ENCODE assay signal across 12 cellular contexts in genomic region chr14:24269910-24270536, GRCh38. TPM values are rescaled to one million over a fixed set of nuclear protein-coding genes. Genes with fewer than 3 reads are reported as not detected.
DNase-seq lines count a peak whose midpoint lies in the region; ATAC-seq and TF ChIP-seq lines count a peak whose summit lies in the region.
"Had no signal": no experiment of that assay in that cellular context is flagged by ENCODE, and none has a peak within 500 bp of the region (broad histone marks: within the 10 kb centered on the region; RNA-seq: fewer than 3 reads in every experiment).

No MANE protein-coding gene starts in this region.

- no peak overlapping the region for H3K4me3 ChIP-seq in SU-DHL-6 (ENCODE audit: insufficient read depth, low read length, poor library complexity, severe bottlenecking)

- no peak for DNase-seq in activated T-cell treated with anti-CD3 and anti-CD28 coated beads, Interleukin-2, amount 50 U/mL, for 24 hours
- no peak for DNase-seq in activated T-cell treated with anti-CD3 and anti-CD28 coated beads for 4 hours
- DNase-seq in epithelial cell of prostate (ENCODE audit: low read depth, low spot score) = no peak
- DNase-seq in progenitor cell of endocrine pancreas (ENCODE audit: low spot score, unreplicated experiment) = no peak
- DNase-seq in foreskin keratinocyte = no peak
- no peak for DNase-seq in kidney tubule cell (ENCODE audit: low spot score)
- DNase-seq: heart left ventricle, left ventricle myocardium superior, MV-4-11, ovary had no signal

- no peaks in the 10 kb centered on the region for H3K36me3 ChIP-seq in SU-DHL-6 (ENCODE audit: low read length)
- H3K36me3 ChIP-seq: ovary had no signal

- no peaks in the 10 kb centered on the region for H4K20me1 ChIP-seq in SU-DHL-6 (ENCODE audit: low read depth, low read length)

- peaks cover 43% of the 10 kb centered on the region for H3K4me1 Mint-ChIP-seq in activated T-cell treated with anti-CD3 and anti-CD28 coated beads, Interleukin-2, amount 50 U/mL, for 24 hours (ENCODE audit: low read depth)
- H3K4me1 Mint-ChIP-seq in progenitor cell of endocrine pancreas (ENCODE audit: low read depth) = peaks cover 12% of the 10 kb centered on the region

- H3K4me2 ChIP-seq in SU-DHL-6 (ENCODE audit: low read depth, low read length, poor library complexity, severe bottlenecking) = peak overlapping the region; percentile 66

- no peak for ATAC-seq in HG02642 (IDR thresholded peaks at IDR 0.05; ENCODE audit: poor library complexity, unreplicated experiment)
- ATAC-seq in foreskin keratinocyte = no peak

- H3K27me3 ChIP-seq in SU-DHL-6 (ENCODE audit: low read length) (no peaks in the 10 kb centered on the region), foreskin keratinocyte (no peaks in the 10 kb centered on the region)
- H3K27me3 ChIP-seq: heart left ventricle, ovary had no signal

- no peaks in the 10 kb centered on the region for H3K9me3 Mint-ChIP-seq in activated T-cell treated with anti-CD3 and anti-CD28 coated beads, Interleukin-2, amount 50 U/mL, for 24 hours
- H3K9me3 Mint-ChIP-seq in progenitor cell of endocrine pancreas (ENCODE audit: low read depth) = no peaks in the 10 kb centered on the region

- peak overlapping the region; percentile 85 for H3K4me3 Mint-ChIP-seq in activated T-cell treated with anti-CD3 and anti-CD28 coated beads, Interleukin-2, amount 50 U/mL, for 24 hours
- H3K4me3 Mint-ChIP-seq in progenitor cell of endocrine pancreas (ENCODE audit: low read depth) = peak overlapping the region; percentile 85

- H3F3A ChIP-seq in SU-DHL-6 (ENCODE audit: insufficient read depth) = peaks cover 11% of the 10 kb centered on the region

- peak overlapping the region; percentile 77 for H3K9ac ChIP-seq in SU-DHL-6 (ENCODE audit: low read length)

- H2AFZ ChIP-seq in SU-DHL-6 (ENCODE audit: low read depth, low read length, severe bottlenecking) = no peak overlapping the region

- TF ChIP-seq CTCF in SU-DHL-6 (IDR thresholded peaks at IDR 0.05; ENCODE audit: insufficient read depth, low read length, poor library complexity, severe bottlenecking) (no peak), progenitor cell of endocrine pancreas (IDR thresholded peaks at IDR 0.05; ENCODE audit: unreplicated experiment) (no peak), foreskin keratinocyte (conservative IDR thresholded peaks at IDR 0.05) (no peak)

- H3K27ac ChIP-seq in SU-DHL-6 (ENCODE audit: low read depth, low read length) (no peak overlapping the region), epithelial cell of prostate (peak overlapping the region; percentile 100), foreskin keratinocyte (no peak overlapping the region)

- H3K27me3 Mint-ChIP-seq in activated T-cell treated with anti-CD3 and anti-CD28 coated beads, Interleukin-2, amount 50 U/mL, for 24 hours = no peaks in the 10 kb centered on the region
- no peaks in the 10 kb centered on the region for H3K27me3 Mint-ChIP-seq in progenitor cell of endocrine pancreas

- no peaks in the 10 kb centered on the region for H3K9me2 ChIP-seq in SU-DHL-6 (replicated peaks; ENCODE audit: insufficient read depth, low read length)

- H3K27ac Mint-ChIP-seq in activated T-cell treated with anti-CD3 and anti-CD28 coated beads, Interleukin-2, amount 50 U/mL, for 24 hours = peak overlapping the region; percentile 95
- H3K27ac Mint-ChIP-seq in progenitor cell of endocrine pancreas = no peak overlapping the region

- peaks cover 19% of the 10 kb centered on the region for H3K4me1 ChIP-seq in foreskin keratinocyte

- H3K9me3 ChIP-seq in SU-DHL-6 (ENCODE audit: insufficient read depth, low read length) = no peaks in the 10 kb centered on the region
- H3K9me3 ChIP-seq: heart left ventricle, ovary had no signal

- H3K79me2 ChIP-seq in SU-DHL-6 (ENCODE audit: insufficient read depth, low read length) = 0 out of 2 replicates have a peak, but pooled peaks cover 2% of the 10 kb centered on the region

- H3K36me3 Mint-ChIP-seq in activated T-cell treated with anti-CD3 and anti-CD28 coated beads, Interleukin-2, amount 50 U/mL, for 24 hours (ENCODE audit: low read depth) = peaks cover 49% of the 10 kb centered on the region
- peaks cover 5% of the 10 kb centered on the region for H3K36me3 Mint-ChIP-seq in progenitor cell of endocrine pancreas (ENCODE audit: insufficient read depth)

RNA-seq across cellular contexts. Expression of gene RABGGTA, which starts 1.4 kb away (rescaled TPM):
- 25.9 and 33.1 TPM in 2 replicates for total RNA-seq in progenitor cell of endocrine pancreas
- total RNA-seq in foreskin keratinocyte = 35.1 and 40.1 TPM in 2 replicates
- polyA plus RNA-seq in foreskin keratinocyte = 34.1 and 37.7 TPM in 2 replicates

RNA-seq across cellular contexts. Expression of gene TGM1, which starts 7.0 kb away (rescaled TPM):
- total RNA-seq in progenitor cell of endocrine pancreas = 5.8 and 7.0 TPM in 2 replicates
- total RNA-seq in foreskin keratinocyte = 4.3 and 5.9 TPM in 2 replicates
- polyA plus RNA-seq in foreskin keratinocyte = 4.4 and 7.4 TPM in 2 replicates

RNA-seq across cellular contexts. Expression of gene TINF2, which starts 27.6 kb away (rescaled TPM):
- total RNA-seq in progenitor cell of endocrine pancreas = 56.7 and 59.2 TPM in 2 replicates
- 40.5 and 43.5 TPM in 2 replicates for total RNA-seq in foreskin keratinocyte
- polyA plus RNA-seq in foreskin keratinocyte = 36.7 and 38.7 TPM in 2 replicates

RNA-seq across cellular contexts. Expression of gene DHRS1, which starts 29.6 kb away (rescaled TPM):
- total RNA-seq in progenitor cell of endocrine pancreas (33.4 and 34.4 TPM in 2 replicates), foreskin keratinocyte (69.4 and 82.0 TPM in 2 replicates)
- polyA plus RNA-seq in foreskin keratinocyte = 75.4 and 91.3 TPM in 2 replicates

RNA-seq across cellular contexts. Expression of gene NOP9, which starts 29.6 kb away (rescaled TPM):
- total RNA-seq in progenitor cell of endocrine pancreas (32.4 and 32.6 TPM in 2 replicates), foreskin keratinocyte (26.5 and 30.2 TPM in 2 replicates)
- 11.9 and 15.0 TPM in 2 replicates for polyA plus RNA-seq in foreskin keratinocyte
